16 cellular contexts compared by ENCODE assay signal in the genomic region with DNA sequence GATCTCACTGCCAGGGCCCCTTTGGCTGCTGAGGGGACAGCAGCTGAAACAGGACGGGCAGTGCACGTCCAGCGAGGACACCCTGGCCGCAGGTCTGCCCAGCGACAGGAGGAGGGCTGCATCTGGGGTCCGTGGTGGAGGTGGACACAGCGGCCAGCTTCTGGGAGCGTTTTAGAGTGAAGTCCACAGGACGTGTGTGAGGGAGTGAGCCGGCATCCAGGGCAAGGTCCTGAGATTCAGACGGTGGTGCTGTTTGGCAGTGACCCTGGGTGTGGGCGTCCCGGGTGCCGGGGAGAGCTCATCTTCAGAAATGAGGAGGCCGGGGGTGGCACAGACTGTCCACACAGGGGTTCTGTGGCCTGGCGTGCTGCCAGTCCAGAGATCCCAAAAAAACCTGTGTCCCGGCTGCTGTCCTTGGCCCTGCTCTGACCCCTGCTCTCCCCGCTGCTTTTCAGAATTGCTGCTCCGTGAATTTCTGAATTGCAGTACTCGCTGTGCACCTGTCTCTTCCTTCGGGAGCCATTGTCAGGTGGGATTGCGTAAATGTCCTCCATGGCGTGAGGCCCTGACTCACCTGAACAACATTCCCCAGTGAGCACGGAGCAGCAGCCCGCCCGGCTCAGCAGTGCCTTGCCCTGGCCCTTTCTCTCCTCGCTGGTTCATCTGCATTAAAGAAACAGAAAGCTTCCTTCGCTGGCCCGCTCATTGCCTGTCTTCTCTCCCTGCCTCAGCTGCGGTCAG.
DNase-seq lines count a peak whose midpoint lies in the region; ATAC-seq lines count a peak whose summit lies in the region.
"Had no signal": no experiment of that assay in that cellular context is flagged by ENCODE, and none has a peak within 500 bp of the region (broad histone marks: within the 10 kb centered on the region; RNA-seq: fewer than 3 reads in every experiment).

No MANE protein-coding gene starts in this region.

- peaks cover 19 to 68% (median 42%) of the 10 kb centered on the region in 4 donors for H3K4me1 Mint-ChIP-seq in CD4-positive, CD25-positive, alpha-beta regulatory T cell
- H3K4me1 Mint-ChIP-seq in CD8-positive, alpha-beta memory T cell = peaks cover 54 to 61% (median 55%) of the 10 kb centered on the region in 3 donors
- peaks cover 62 to 80% (median 63%) of the 10 kb centered on the region in 3 donors for H3K4me1 Mint-ChIP-seq in T-cell
- H3K4me1 Mint-ChIP-seq in naive thymus-derived CD4-positive, alpha-beta T cell = peaks cover 38 to 92% (median 70%) of the 10 kb centered on the region in 7 donors
- H3K4me1 Mint-ChIP-seq in activated T-cell treated with anti-CD3 and anti-CD28 coated beads, Interleukin-2, amount 50 U/mL, for 72 hours (ENCODE audit: low read depth) = peaks cover 50% of the 10 kb centered on the region

- H3K36me3 Mint-ChIP-seq in CD4-positive, CD25-positive, alpha-beta regulatory T cell = peaks cover 7% of the 10 kb centered on the region
- peaks cover 0 to 7% (median 3%) of the 10 kb centered on the region in 3 donors for H3K36me3 Mint-ChIP-seq in CD8-positive, alpha-beta memory T cell
- H3K36me3 Mint-ChIP-seq in T-cell = peaks cover 5% of the 10 kb centered on the region
- H3K36me3 Mint-ChIP-seq in naive thymus-derived CD4-positive, alpha-beta T cell = peaks cover 5 to 15% (median 9%) of the 10 kb centered on the region in 5 donors
- peaks cover 0 to 8% of the 10 kb centered on the region in 2 donors for H3K36me3 Mint-ChIP-seq in activated T-cell treated with anti-CD3 and anti-CD28 coated beads, Interleukin-2, amount 50 U/mL, for 72 hours (ENCODE audit: insufficient read depth in 2 of 2)
- H3K36me3 Mint-ChIP-seq: CD14-positive monocyte had no signal

- H3K9me3 ChIP-seq in CD4-positive, CD25-positive, alpha-beta regulatory T cell (ENCODE audit: control insufficient read depth in 2 of 2, low read length in 2 of 2) = no peaks in the 10 kb centered on the region
- H3K9me3 ChIP-seq in CD8-positive, alpha-beta memory T cell (ENCODE audit: low read length) = peaks cover 6% of the 10 kb centered on the region
- H3K9me3 ChIP-seq in naive thymus-derived CD4-positive, alpha-beta T cell (ENCODE audit: control insufficient read depth in 2 of 3, low read length in 3 of 3) = peaks cover 0 to 10% (median 0%) of the 10 kb centered on the region in 3 experiments
- H3K9me3 ChIP-seq: HAP-1 had no signal

- H3K4me1 ChIP-seq in CD4-positive, CD25-positive, alpha-beta regulatory T cell (ENCODE audit: control insufficient read depth, insufficient read depth, low read length, poor library complexity, severe bottlenecking) = peaks cover 55% of the 10 kb centered on the region
- H3K4me1 ChIP-seq in CD8-positive, alpha-beta memory T cell (ENCODE audit: insufficient read depth, low read length) = peaks cover 65% of the 10 kb centered on the region
- peaks cover 55 to 61% of the 10 kb centered on the region in 2 donors for H3K4me1 ChIP-seq in naive thymus-derived CD4-positive, alpha-beta T cell (ENCODE audit: control insufficient read depth in 2 of 2, insufficient read depth in 2 of 2, low read length in 2 of 2)
- H3K4me1 ChIP-seq: HAP-1 had no signal

- no peak overlapping the region for H3K27ac ChIP-seq in CD4-positive, CD25-positive, alpha-beta regulatory T cell (ENCODE audit: insufficient read depth, low read length, poor library complexity, severe bottlenecking)
- H3K27ac ChIP-seq in CD8-positive, alpha-beta memory T cell (ENCODE audit: low read depth, low read length) = no peak overlapping the region
- H3K27ac ChIP-seq in naive thymus-derived CD4-positive, alpha-beta T cell (ENCODE audit: low read depth, low read length) = no peak overlapping the region
- H3K27ac ChIP-seq: brain microvascular endothelial cell had no signal

- H3K36me3 ChIP-seq in CD4-positive, CD25-positive, alpha-beta regulatory T cell (ENCODE audit: control insufficient read depth, insufficient read depth, low read length) = no peaks in the 10 kb centered on the region
- no peaks in the 10 kb centered on the region for H3K36me3 ChIP-seq in CD8-positive, alpha-beta memory T cell (ENCODE audit: insufficient read depth, low read length)
- H3K36me3 ChIP-seq in naive thymus-derived CD4-positive, alpha-beta T cell (ENCODE audit: control insufficient read depth in 2 of 3, insufficient read depth in 3 of 3, low read length in 3 of 3) = no peaks in the 10 kb centered on the region
- H3K36me3 ChIP-seq: brain microvascular endothelial cell, HAP-1 had no signal

- no peak for DNase-seq in CD4-positive, CD25-positive, alpha-beta regulatory T cell
- DNase-seq in CD8-positive, alpha-beta memory T cell = peak in 1 of 5 donors; percentile 46
- peak in 1 of 34 experiments; percentile 10 for DNase-seq in T-cell
- no peak for DNase-seq in naive thymus-derived CD4-positive, alpha-beta T cell
- no peak for DNase-seq in MV-4-11 (lab: John Stamatoyannopoulos, UW)
- DNase-seq in activated T-cell treated with anti-CD3 and anti-CD28 coated beads, Interleukin-2, amount 50 U/mL, for 72 hours = no peak
- DNase-seq: activated naive CD4-positive, alpha-beta T cell treated with Interleukin-2 at 50 U/mL for 16 hours; brain microvascular endothelial cell; effector CD8-positive, alpha-beta T cell; SK-N-SH had no signal

- H3K27me3 ChIP-seq in CD4-positive, CD25-positive, alpha-beta regulatory T cell (ENCODE audit: control insufficient read depth, insufficient read depth, low read length) = no peaks in the 10 kb centered on the region
- no peaks in the 10 kb centered on the region for H3K27me3 ChIP-seq in CD8-positive, alpha-beta memory T cell (ENCODE audit: insufficient read depth, low read length, poor library complexity, severe bottlenecking)
- H3K27me3 ChIP-seq in naive thymus-derived CD4-positive, alpha-beta T cell (ENCODE audit: control insufficient read depth in 2 of 2, insufficient read depth in 2 of 2, low read length in 2 of 2) = no peaks in the 10 kb centered on the region
- H3K27me3 ChIP-seq: brain microvascular endothelial cell had no signal

- POLR2A ChIA-PET in CD8-positive, alpha-beta memory T cell (lab: Charles Lee) = no interaction called here
- POLR2A ChIA-PET in T-cell (lab: Charles Lee) = no interaction called here
- POLR2A ChIA-PET in naive thymus-derived CD4-positive, alpha-beta T cell (lab: Charles Lee) = no interaction called here

- H3K4me3 ChIP-seq in CD4-positive, CD25-positive, alpha-beta regulatory T cell (ENCODE audit: low read depth, low read length) = no peak overlapping the region
- no peak overlapping the region for H3K4me3 ChIP-seq in CD8-positive, alpha-beta memory T cell (ENCODE audit: low read length)
- H3K4me3 ChIP-seq in naive thymus-derived CD4-positive, alpha-beta T cell (ENCODE audit: low read length) = peak overlapping the region; percentile 19
- H3K4me3 ChIP-seq: HAP-1, smooth muscle cell had no signal

- ATAC-seq in CD4-positive, CD25-positive, alpha-beta regulatory T cell (ENCODE audit: low read depth in 2 of 2) = no peak
- ATAC-seq in T-cell (replicated peaks in 1 of 4) (no peak), GM19324 (IDR thresholded peaks at IDR 0.05; ENCODE audit: low FRiP score, unreplicated experiment) (no peak)
- no peak for ATAC-seq in naive thymus-derived CD4-positive, alpha-beta T cell
- no peak for ATAC-seq in activated T-cell treated with anti-CD3 and anti-CD28 coated beads, Interleukin-2, amount 50 U/mL, for 72 hours (replicated peaks in 1 of 2)
- ATAC-seq: HepG2 had no signal

- peaks cover 0 to 16% (median 5%) of the 10 kb centered on the region in 7 donors for H3K9me3 Mint-ChIP-seq in CD4-positive, CD25-positive, alpha-beta regulatory T cell
- peaks cover 8 to 22% (median 10%) of the 10 kb centered on the region in 5 donors for H3K9me3 Mint-ChIP-seq in CD8-positive, alpha-beta memory T cell
- peaks cover 0 to 13% (median 6%) of the 10 kb centered on the region in 3 donors for H3K9me3 Mint-ChIP-seq in T-cell
- peaks cover 0 to 28% (median 14%) of the 10 kb centered on the region in 11 donors for H3K9me3 Mint-ChIP-seq in naive thymus-derived CD4-positive, alpha-beta T cell
- H3K9me3 Mint-ChIP-seq in activated T-cell treated with anti-CD3 and anti-CD28 coated beads, Interleukin-2, amount 50 U/mL, for 72 hours = peaks cover 4 to 5% of the 10 kb centered on the region in 2 donors

- intact Hi-C loops in naive thymus-derived CD4-positive, alpha-beta T cell (cut with micrococcal nuclease) = no loop called here

- CTCF ChIA-PET in CD8-positive, alpha-beta memory T cell (lab: Charles Lee) = no interaction called here
- CTCF ChIA-PET in T-cell (lab: Charles Lee) = no interaction called here
- CTCF ChIA-PET in naive thymus-derived CD4-positive, alpha-beta T cell (lab: Charles Lee) = no interaction called here

- H3K27ac Mint-ChIP-seq in CD4-positive, CD25-positive, alpha-beta regulatory T cell = peak overlapping the region; percentile 87 to 92 (median 91)
- H3K27ac Mint-ChIP-seq in CD8-positive, alpha-beta memory T cell = peak overlapping the region in 7 of 8 donors; percentile 81 to 97 (median 90)
- H3K27ac Mint-ChIP-seq in T-cell = peak overlapping the region; percentile 92
- H3K27ac Mint-ChIP-seq in naive thymus-derived CD4-positive, alpha-beta T cell = peak overlapping the region in 8 of 9 donors; percentile 15 to 97 (median 91)
- no peak overlapping the region for H3K27ac Mint-ChIP-seq in activated T-cell treated with anti-CD3 and anti-CD28 coated beads, Interleukin-2, amount 50 U/mL, for 72 hours
- H3K27ac Mint-ChIP-seq: stimulated activated naive CD8-positive, alpha-beta T cell treated with anti-CD3 and anti-CD28 coated beads, Interleukin-15, Interleukin-2, amounts not matched to agents 100 ng/mL and 50 ng/mL, for 24 hours had no signal

- no peaks in the 10 kb centered on the region for H3K27me3 Mint-ChIP-seq in CD4-positive, CD25-positive, alpha-beta regulatory T cell
- H3K27me3 Mint-ChIP-seq in CD8-positive, alpha-beta memory T cell = peaks cover 0 to 3% of the 10 kb centered on the region in 2 donors
- H3K27me3 Mint-ChIP-seq in T-cell = no peaks in the 10 kb centered on the region
- H3K27me3 Mint-ChIP-seq in naive thymus-derived CD4-positive, alpha-beta T cell = no peaks in the 10 kb centered on the region
- H3K27me3 Mint-ChIP-seq in activated T-cell treated with anti-CD3 and anti-CD28 coated beads, Interleukin-2, amount 50 U/mL, for 72 hours (ENCODE audit: low read depth) = no peaks in the 10 kb centered on the region
- H3K27me3 Mint-ChIP-seq: stimulated activated naive CD8-positive, alpha-beta T cell treated with anti-CD3 and anti-CD28 coated beads, Interleukin-15, Interleukin-2, amounts not matched to agents 100 ng/mL and 50 ng/mL, for 24 hours had no signal

- H3K4me3 Mint-ChIP-seq in CD4-positive, CD25-positive, alpha-beta regulatory T cell = peak overlapping the region in 3 of 4 donors; percentile 22 to 61 (median 26)
- peak overlapping the region in 4 of 7 donors; percentile 13 to 82 (median 74) for H3K4me3 Mint-ChIP-seq in CD8-positive, alpha-beta memory T cell
- peak overlapping the region in 1 of 3 donors; percentile 81 for H3K4me3 Mint-ChIP-seq in T-cell
- peak overlapping the region in 6 of 10 donors; percentile 39 to 100 (median 61) for H3K4me3 Mint-ChIP-seq in naive thymus-derived CD4-positive, alpha-beta T cell
- H3K4me3 Mint-ChIP-seq in activated T-cell treated with anti-CD3 and anti-CD28 coated beads, Interleukin-2, amount 50 U/mL, for 72 hours = no peak overlapping the region
- H3K4me3 Mint-ChIP-seq: CD14-positive monocyte; stimulated activated naive CD8-positive, alpha-beta T cell treated with anti-CD3 and anti-CD28 coated beads, Interleukin-15, Interleukin-2, amounts not matched to agents 100 ng/mL and 50 ng/mL, for 24 hours had no signal

Comparison
In these comparisons a context has a peak if more than half of its experiments do, and no peak if none do; other contexts are left out.
1. H3K4me3 Mint-ChIP-seq: peak in CD4-positive, CD25-positive, alpha-beta regulatory T cell (3 of 4), CD8-positive, alpha-beta memory T cell (4 of 7) and naive thymus-derived CD4-positive, alpha-beta T cell (6 of 10); none in activated T-cell treated with anti-CD3 and anti-CD28 coated beads, Interleukin-2, amount 50 U/mL, for 72 hours (0 of 2).